Comparison of ENCODE assay signal across 8 cellular contexts in genomic region chr3:9732080-9732752, GRCh38. TPM values are rescaled to one million over a fixed set of nuclear protein-coding genes. Genes with fewer than 3 reads are reported as not detected.
DNase-seq lines count a peak whose midpoint lies in the region; ATAC-seq, FAIRE-seq and TF ChIP-seq lines count a peak whose summit lies in the region.

No MANE protein-coding gene starts in this region.

- ATAC-seq in foreskin keratinocyte (no peak), pancreas (peak in 3 of 4 donors; percentile 0 to 3 (median 1)), GM19463 (IDR thresholded peaks at IDR 0.05; ENCODE audit: unreplicated experiment) (no peak)

- H3K27ac ChIP-seq in foreskin keratinocyte = peak overlapping the region; percentile 100
- H3K27ac ChIP-seq in pancreas = peak overlapping the region in 3 of 4 donors; percentile 98

- peaks cover 36% of the 10 kb centered on the region for H3K36me3 Mint-ChIP-seq in activated T-helper 1 cell treated with anti-CD3 and anti-CD28 coated beads, Interleukin-12 subunit alpha, Interleukin-12 subunit beta, Interleukin-2, Interleukin-4 antibody, amounts not matched to agents 30 ng/mL and 10 ng/mL and 1 ng/mL, durations not matched to agents 14 hours and 24 hours and 36 hours (ENCODE audit: low read depth)

- H3K9me3 ChIP-seq in Loucy (ENCODE audit: insufficient read depth, low read depth, low read length) (no peaks in the 10 kb centered on the region), pancreas (no peaks in the 10 kb centered on the region)

- no peaks in the 10 kb centered on the region for H3K27me3 Mint-ChIP-seq in activated T-helper 1 cell treated with anti-CD3 and anti-CD28 coated beads, Interleukin-12 subunit alpha, Interleukin-12 subunit beta, Interleukin-2, Interleukin-4 antibody, amounts not matched to agents 30 ng/mL and 10 ng/mL and 1 ng/mL, durations not matched to agents 14 hours and 24 hours and 36 hours (ENCODE audit: insufficient read depth)

- H4K20me1 ChIP-seq in Loucy (ENCODE audit: insufficient read depth, low read length, poor library complexity, severe bottlenecking) = peaks cover 53% of the 10 kb centered on the region

- peaks cover 7% of the 10 kb centered on the region; the same call in 1 of the 2 replicates for H3F3A ChIP-seq in Loucy (ENCODE audit: low read depth)

- H3K27me3 ChIP-seq in Loucy (ENCODE audit: insufficient read depth, low read length, poor library complexity, severe bottlenecking) = peaks cover 6% of the 10 kb centered on the region
- no peaks in the 10 kb centered on the region for H3K27me3 ChIP-seq in foreskin keratinocyte
- no peaks in the 10 kb centered on the region for H3K27me3 ChIP-seq in pancreas

- intact Hi-C loops in activated T-helper 1 cell treated with anti-CD3 and anti-CD28 coated beads, Interleukin-12 subunit alpha, Interleukin-12 subunit beta, Interleukin-2, Interleukin-4 antibody, amounts not matched to agents 30 ng/mL and 10 ng/mL and 1 ng/mL, durations not matched to agents 14 hours and 24 hours and 36 hours (cut with micrococcal nuclease) = no loop called here
- intact Hi-C loops in pancreas (cut with DNase I) = no loop called here

- peak overlapping the region; percentile 98 for H3K9ac ChIP-seq in Loucy (ENCODE audit: low read depth, low read length, poor library complexity, severe bottlenecking)

- 1% methylated on average over 36 to 42 of the region's 42 CpGs for WGBS in pancreas, 2 donors

- DNase-seq in AML-193 (lab: John Stamatoyannopoulos, UW) (peak; percentile 20 to 51), GM20000 (ENCODE audit: low spot score) (peak; percentile 37), foreskin keratinocyte (no peak), pancreas (peak in 3 of 6 donors; percentile 37 to 82 (median 62)), NCI-H446 treated with DMSO at 0.1 percent for 48 hours (lab: John Stamatoyannopoulos, UW) (no peak)
- peak; percentile 36 for DNase-seq in activated T-helper 1 cell treated with anti-CD3 and anti-CD28 coated beads, Interleukin-12 subunit alpha, Interleukin-12 subunit beta, Interleukin-2, Interleukin-4 antibody, amounts not matched to agents 30 ng/mL and 10 ng/mL and 1 ng/mL, durations not matched to agents 14 hours and 24 hours and 36 hours (ENCODE audit: low spot score)

- H2AFZ ChIP-seq in Loucy (ENCODE audit: low read length) = peak overlapping the region; percentile 84

- H3K4me1 Mint-ChIP-seq in activated T-helper 1 cell treated with anti-CD3 and anti-CD28 coated beads, Interleukin-12 subunit alpha, Interleukin-12 subunit beta, Interleukin-2, Interleukin-4 antibody, amounts not matched to agents 30 ng/mL and 10 ng/mL and 1 ng/mL, durations not matched to agents 14 hours and 24 hours and 36 hours (ENCODE audit: low read depth) = peaks cover 58% of the 10 kb centered on the region

- peak overlapping the region; percentile 85 for H3K27ac Mint-ChIP-seq in activated T-helper 1 cell treated with anti-CD3 and anti-CD28 coated beads, Interleukin-12 subunit alpha, Interleukin-12 subunit beta, Interleukin-2, Interleukin-4 antibody, amounts not matched to agents 30 ng/mL and 10 ng/mL and 1 ng/mL, durations not matched to agents 14 hours and 24 hours and 36 hours

- no peaks in the 10 kb centered on the region for H3K9me2 ChIP-seq in Loucy (replicated peaks; ENCODE audit: low read depth, low read length)

- TF ChIP-seq CTCF in GM20000 (IDR thresholded peaks at IDR 0.05; ENCODE audit: extremely low read depth, missing control alignments) (no peak), Loucy (conservative IDR thresholded peaks at IDR 0.05; ENCODE audit: low read length) (no peak), foreskin keratinocyte (conservative IDR thresholded peaks at IDR 0.05) (no peak), pancreas (IDR thresholded peaks at IDR 0.05) (no peak)

- H3K4me3 ChIP-seq in Loucy (ENCODE audit: low read length, poor library complexity, severe bottlenecking) = peak overlapping the region; percentile 91
- H3K4me3 ChIP-seq in pancreas = peak overlapping the region; percentile 57 to 99 (median 94)

- H3K36me3 ChIP-seq in Loucy (ENCODE audit: insufficient read depth, low read length) (peaks cover 26% of the 10 kb centered on the region), pancreas (peaks cover 0 to 3% (median 0%) of the 10 kb centered on the region in 3 donors)

- H3K4me2 ChIP-seq in Loucy (ENCODE audit: low read depth, low read length, poor library complexity, severe bottlenecking) = peak overlapping the region; percentile 97

- no peak for FAIRE-seq in pancreas (lab: Jason Lieb, UNC)

- H3K4me3 Mint-ChIP-seq in activated T-helper 1 cell treated with anti-CD3 and anti-CD28 coated beads, Interleukin-12 subunit alpha, Interleukin-12 subunit beta, Interleukin-2, Interleukin-4 antibody, amounts not matched to agents 30 ng/mL and 10 ng/mL and 1 ng/mL, durations not matched to agents 14 hours and 24 hours and 36 hours = peak overlapping the region; percentile 96

- no peaks in the 10 kb centered on the region for H3K9me3 Mint-ChIP-seq in activated T-helper 1 cell treated with anti-CD3 and anti-CD28 coated beads, Interleukin-12 subunit alpha, Interleukin-12 subunit beta, Interleukin-2, Interleukin-4 antibody, amounts not matched to agents 30 ng/mL and 10 ng/mL and 1 ng/mL, durations not matched to agents 14 hours and 24 hours and 36 hours

- H3K4me1 ChIP-seq in Loucy (ENCODE audit: insufficient read depth, low read length, poor library complexity, severe bottlenecking) = peaks cover 69% of the 10 kb centered on the region
- H3K4me1 ChIP-seq in foreskin keratinocyte = peaks cover 6% of the 10 kb centered on the region
- H3K4me1 ChIP-seq in pancreas = peaks cover 0 to 14% (median 14%) of the 10 kb centered on the region in 3 donors

- H3K79me2 ChIP-seq in Loucy (ENCODE audit: insufficient read depth, low read length) = peaks cover 61% of the 10 kb centered on the region

RNA-seq across cellular contexts. Expression of gene BRPF1, which starts 0.7 kb away (rescaled TPM):
- total RNA-seq in activated T-helper 1 cell treated with anti-CD3 and anti-CD28 coated beads, Interleukin-12 subunit alpha, Interleukin-12 subunit beta, Interleukin-2, Interleukin-4 antibody, amounts not matched to agents 30 ng/mL and 10 ng/mL and 1 ng/mL, durations not matched to agents 14 hours and 24 hours and 36 hours = 44.6 and 45.9 TPM in 2 replicates
- total RNA-seq in foreskin keratinocyte = 14.0 and 15.3 TPM in 2 replicates
- 7.4 TPM in 2 replicates for polyA plus RNA-seq in foreskin keratinocyte
- total RNA-seq in pancreas = 10 to 100 TPM in 1 of 6 donors, 1 to 10 TPM in 5; 7.0 to 10.8 (median 8.4) TPM
- polyA plus RNA-seq in pancreas = 10 to 100 TPM in 1 of 2 donors, 1 to 10 TPM in 1; 5.8 to 10.4 TPM

RNA-seq across cellular contexts. Expression of gene OGG1, which starts 17.5 kb away (rescaled TPM):
- total RNA-seq in activated T-helper 1 cell treated with anti-CD3 and anti-CD28 coated beads, Interleukin-12 subunit alpha, Interleukin-12 subunit beta, Interleukin-2, Interleukin-4 antibody, amounts not matched to agents 30 ng/mL and 10 ng/mL and 1 ng/mL, durations not matched to agents 14 hours and 24 hours and 36 hours = 40.2 and 40.6 TPM in 2 replicates
- total RNA-seq in foreskin keratinocyte = 22.4 and 23.1 TPM in 2 replicates
- polyA plus RNA-seq in foreskin keratinocyte = 22.4 and 25.2 TPM in 2 replicates
- 10 to 100 TPM in 1 of 6 donors, 1 to 10 TPM in 5; 5.9 to 13.9 (median 7.8) TPM for total RNA-seq in pancreas
- 10 to 100 TPM; 11.2 to 12.7 TPM for polyA plus RNA-seq in pancreas

RNA-seq across cellular contexts. Expression of gene CPNE9, which starts 28.6 kb away (rescaled TPM):
- 0.93 TPM in 1 of 2 replicates, not detected in the other for total RNA-seq in activated T-helper 1 cell treated with anti-CD3 and anti-CD28 coated beads, Interleukin-12 subunit alpha, Interleukin-12 subunit beta, Interleukin-2, Interleukin-4 antibody, amounts not matched to agents 30 ng/mL and 10 ng/mL and 1 ng/mL, durations not matched to agents 14 hours and 24 hours and 36 hours
- not detected in 2 replicates for total RNA-seq in foreskin keratinocyte
- polyA plus RNA-seq in foreskin keratinocyte = not detected in 2 replicates
- total RNA-seq in pancreas = under 1 TPM in 3 of 6 donors, not detected in 3; 0.12 to 0.19 (median 0.12) TPM
- polyA plus RNA-seq in pancreas = under 1 TPM; 0.19 to 0.85 TPM

RNA-seq across cellular contexts. Expression of gene CAMK1, which starts 37.5 kb away (rescaled TPM):
- total RNA-seq in activated T-helper 1 cell treated with anti-CD3 and anti-CD28 coated beads, Interleukin-12 subunit alpha, Interleukin-12 subunit beta, Interleukin-2, Interleukin-4 antibody, amounts not matched to agents 30 ng/mL and 10 ng/mL and 1 ng/mL, durations not matched to agents 14 hours and 24 hours and 36 hours = 55.0 and 57.8 TPM in 2 replicates
- 6.6 and 9.3 TPM in 2 replicates for total RNA-seq in foreskin keratinocyte
- polyA plus RNA-seq in foreskin keratinocyte = 8.7 and 10.7 TPM in 2 replicates
- 10 to 100 TPM in 1 of 6 donors, 1 to 10 TPM in 5; 2.0 to 12.8 (median 4.4) TPM for total RNA-seq in pancreas
- polyA plus RNA-seq in pancreas = 10 to 100 TPM; 20.5 to 23.7 TPM

Comparison
In these comparisons a context has a peak if more than half of its experiments do, and no peak if none do; other contexts are left out.
1. DNase-seq: peak in AML-193 (2 of 2), GM20000 (single experiment) and activated T-helper 1 cell treated with anti-CD3 and anti-CD28 coated beads, Interleukin-12 subunit alpha, Interleukin-12 subunit beta, Interleukin-2, Interleukin-4 antibody, amounts not matched to agents 30 ng/mL and 10 ng/mL and 1 ng/mL, durations not matched to agents 14 hours and 24 hours and 36 hours (single experiment); none in foreskin keratinocyte (0 of 2) and NCI-H446 treated with DMSO at 0.1 percent for 48 hours (single experiment).
2. ATAC-seq: peak in pancreas (3 of 4); none in foreskin keratinocyte (single experiment) and GM19463 (single experiment).